17 cellular contexts compared by ENCODE assay signal in the genomic region with DNA sequence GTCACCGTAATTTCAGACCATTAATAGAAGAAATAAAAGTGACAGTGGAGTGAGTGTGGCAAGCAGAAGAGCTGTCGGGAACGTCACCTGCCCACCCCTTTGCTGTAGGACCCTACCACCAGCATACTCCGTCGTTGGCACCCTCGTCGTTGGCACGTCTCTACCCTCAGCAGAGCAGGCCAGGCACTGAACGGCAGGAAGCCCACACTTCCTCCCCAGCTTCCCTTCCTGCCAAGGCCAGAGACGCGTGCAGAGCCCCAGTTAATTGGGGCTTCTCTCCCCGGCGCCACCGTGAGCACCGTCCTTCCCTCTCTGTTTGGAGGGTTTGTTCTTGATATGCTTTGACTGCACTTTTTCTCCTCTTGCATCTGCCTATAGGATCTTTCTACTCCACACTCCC. TPM values are rescaled to one million over a fixed set of nuclear protein-coding genes. Genes with fewer than 3 reads are reported as not detected.
DNase-seq lines count a peak whose midpoint lies in the region; ATAC-seq and TF ChIP-seq lines count a peak whose summit lies in the region.
"Had no signal": no experiment of that assay in that cellular context is flagged by ENCODE, and none has a peak within 500 bp of the region (broad histone marks: within the 10 kb centered on the region; RNA-seq: fewer than 3 reads in every experiment).

No MANE protein-coding gene starts in this region.

- H3K36me3 ChIP-seq in BLaER1: peaks cover 22% of the 10 kb centered on the region
- no peaks in the 10 kb centered on the region for H3K36me3 ChIP-seq in CD8-positive, alpha-beta memory T cell (ENCODE audit: insufficient read depth, low read length)
- H3K36me3 ChIP-seq in left lung: peaks cover 0 to 35% of the 10 kb centered on the region in 2 donors
- H3K36me3 ChIP-seq: SJSA1 had no signal

- no peak overlapping the region for H3K9ac ChIP-seq in BLaER1

- peaks cover 28 to 37% (median 30%) of the 10 kb centered on the region in 3 donors for H3K4me1 Mint-ChIP-seq in CD8-positive, alpha-beta memory T cell

- ATAC-seq in left lung: peak; percentile 27
- ATAC-seq in GM21825 (IDR thresholded peaks at IDR 0.05; ENCODE audit: unreplicated experiment): no peak
- no peak for ATAC-seq in HG02840 (IDR thresholded peaks at IDR 0.05; ENCODE audit: low FRiP score, unreplicated experiment)
- ATAC-seq: left colon, mucosa of descending colon had no signal

- no peaks in the 10 kb centered on the region for H3K9me3 Mint-ChIP-seq in CD8-positive, alpha-beta memory T cell

- POLR2A ChIA-PET in CD8-positive, alpha-beta memory T cell (lab: Charles Lee): no interaction called here

- H3K27ac ChIP-seq in BLaER1 (peak overlapping the region; percentile 1; the same call in 1 of the 2 replicates), left lung (no peak overlapping the region)
- H3K27ac ChIP-seq in CD8-positive, alpha-beta memory T cell (ENCODE audit: low read depth, low read length): no peak overlapping the region
- H3K27ac ChIP-seq: SJSA1 had no signal

- peak overlapping the region; percentile 17 to 90 (median 44) for H3K27ac Mint-ChIP-seq in CD8-positive, alpha-beta memory T cell

- TF ChIP-seq CTCF in left lung (IDR thresholded peaks at IDR 0.05): no peak

- H3K4me3 Mint-ChIP-seq in CD8-positive, alpha-beta memory T cell: peak overlapping the region in 3 of 7 donors; percentile 2 to 58 (median 47)

- H3K9me3 ChIP-seq in BLaER1 (no peaks in the 10 kb centered on the region), left lung (no peaks in the 10 kb centered on the region)
- H3K9me3 ChIP-seq in CD8-positive, alpha-beta memory T cell (ENCODE audit: low read length): no peaks in the 10 kb centered on the region
- H3K9me3 ChIP-seq: mucosa of descending colon, SJSA1 had no signal

- H3K4me2 ChIP-seq in BLaER1: peak overlapping the region; percentile 65

- H4K20me1 ChIP-seq in BLaER1: no peaks in the 10 kb centered on the region

- no peaks in the 10 kb centered on the region for H3K27me3 ChIP-seq in BLaER1
- no peaks in the 10 kb centered on the region for H3K27me3 ChIP-seq in CD8-positive, alpha-beta memory T cell (ENCODE audit: insufficient read depth, low read length, poor library complexity, severe bottlenecking)
- H3K27me3 ChIP-seq in left lung: no peaks in the 10 kb centered on the region
- H3K27me3 ChIP-seq: SJSA1 had no signal

- no peak overlapping the region for H3K4me3 ChIP-seq in BLaER1
- H3K4me3 ChIP-seq in CD8-positive, alpha-beta memory T cell (ENCODE audit: low read length): no peak overlapping the region
- H3K4me3 ChIP-seq in left lung: no peak overlapping the region
- H3K4me3 ChIP-seq: mucosa of descending colon, SJSA1 had no signal

- peaks cover 0 to 44% (median 11%) of the 10 kb centered on the region in 3 donors for H3K36me3 Mint-ChIP-seq in CD8-positive, alpha-beta memory T cell

- CTCF ChIA-PET in CD8-positive, alpha-beta memory T cell (lab: Charles Lee): interaction anchor here (1.3 to 1.6 kb wide), 2 partner anchors 11 to 12 kb away, joined by 3 to 6 read pairs; no protein-coding TSS in a partner anchor

- H3K27me3 Mint-ChIP-seq in CD8-positive, alpha-beta memory T cell: no peaks in the 10 kb centered on the region

- intact Hi-C loops in left lung (cut with DNase I): no loop called here

- H3K4me1 ChIP-seq in BLaER1: peaks cover 42% of the 10 kb centered on the region
- H3K4me1 ChIP-seq in CD8-positive, alpha-beta memory T cell (ENCODE audit: insufficient read depth, low read length): peaks cover 24% of the 10 kb centered on the region
- H3K4me1 ChIP-seq in left lung: no peaks in the 10 kb centered on the region

- DNase-seq in CD8-positive, alpha-beta memory T cell: no peak
- DNase-seq in UCSD-AML1 (lab: John Stamatoyannopoulos, UW; ENCODE audit: unreplicated experiment) (peak; percentile 62), left lung (no peak), HK-2 (ENCODE audit: unreplicated experiment) (no peak), NCI-H1436 treated with DMSO at 0.1 percent for 48 hours (lab: John Stamatoyannopoulos, UW) (no peak)
- DNase-seq: activated effector memory CD4-positive, alpha-beta T cell treated with anti-CD3 and anti-CD28 coated beads, Interleukin-2, amount 50 U/mL, for 16 hours; Calu3; caudate nucleus; effector CD4-positive, alpha-beta T cell; left colon; mucosa of descending colon; nucleus accumbens; stimulated activated CD4-positive, alpha-beta T cell treated with anti-CD3 and anti-CD28 coated beads, Interleukin-15, amount 100 ng/mL, for 24 hours had no signal

RNA-seq across cellular contexts. Expression of a gene that starts 27.0 kb away (rescaled TPM):
- 10 to 100 TPM; 45.9 to 46.7 TPM for total RNA-seq in CD8-positive, alpha-beta memory T cell
- 36.7 TPM for polyA plus RNA-seq in CD8-positive, alpha-beta memory T cell
- 10 to 100 TPM; 16.0 to 17.1 TPM for total RNA-seq in left lung
